In the genomic region with DNA sequence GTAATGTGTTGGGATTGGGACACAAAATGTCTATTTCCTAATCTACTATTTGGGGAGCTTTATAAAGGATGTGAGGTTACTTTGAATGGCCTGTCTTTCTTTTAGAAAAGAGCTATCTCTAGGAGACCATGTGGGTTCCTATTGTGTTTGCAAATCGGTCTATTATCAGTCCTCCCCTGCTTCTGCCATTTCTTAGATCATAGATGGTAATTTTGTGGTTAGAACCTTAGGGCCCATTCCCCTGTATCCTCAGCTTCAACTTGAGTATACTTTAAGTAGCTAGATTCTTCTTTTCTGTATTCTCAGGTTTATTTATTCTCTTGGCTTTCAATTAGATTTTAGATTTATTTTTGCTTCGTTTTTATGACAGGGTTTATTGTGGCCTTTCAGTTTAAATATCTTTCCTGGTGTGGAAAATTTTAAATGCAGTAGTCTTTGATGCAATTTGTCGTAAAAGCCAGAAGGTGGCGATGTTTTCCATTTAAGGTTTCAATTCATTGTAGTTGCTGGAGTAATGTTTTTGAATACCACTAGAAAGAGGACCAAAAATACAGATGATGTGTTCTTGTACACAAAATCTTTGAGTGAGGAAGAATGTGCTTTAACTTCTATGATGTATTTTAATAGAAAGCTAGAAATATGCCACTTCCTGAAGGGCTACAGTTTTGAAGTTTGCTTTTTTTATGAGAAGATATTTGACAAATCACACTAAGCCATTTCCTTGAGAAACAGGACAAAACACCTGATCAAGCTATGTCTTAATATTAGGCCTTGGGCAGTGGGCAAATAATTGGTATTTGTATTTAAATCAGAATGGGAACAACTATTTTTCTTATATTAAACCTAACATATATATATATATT, we compare ENCODE assay signal across 8 cellular contexts. TPM values are rescaled to one million over a fixed set of nuclear protein-coding genes. Genes with fewer than 3 reads are reported as not detected.
DNase-seq lines count a peak whose midpoint lies in the region; ATAC-seq, FAIRE-seq and TF ChIP-seq lines count a peak whose summit lies in the region.

No MANE protein-coding gene starts in this region.

- intact Hi-C loops in tibial artery (cut with DNase I; ENCODE audit: low total_unique reads) = no loop called here

- ATAC-seq in GM18502 (IDR thresholded peaks at IDR 0.05; ENCODE audit: poor library complexity, unreplicated experiment) (peak; percentile 64), HG03354 (IDR thresholded peaks at IDR 0.05; ENCODE audit: poor library complexity, severe bottlenecking, unreplicated experiment) (peak; percentile 74), omental fat pad (ENCODE audit: low FRiP score) (no peak)

- H3K27ac ChIP-seq in keratinocyte (ENCODE audit: control insufficient read depth, insufficient read depth, low read length) (no peak overlapping the region), tibial artery (peak overlapping the region in 1 of 2 donors; percentile 9)

- H3K4me1 ChIP-seq in keratinocyte (ENCODE audit: control insufficient read depth, extremely low read depth, insufficient read depth, low read length) (peaks cover 8% of the 10 kb centered on the region), tibial artery (peaks cover 0 to 54% (median 12%) of the 10 kb centered on the region in 4 donors)

- no peak overlapping the region for H3K4me2 ChIP-seq in keratinocyte (ENCODE audit: control insufficient read depth, extremely low read depth, insufficient read depth, low read depth, low read length)

- dilution Hi-C loops in keratinocyte (cut with MboI; ENCODE audit: extremely low pct_ligation_motif_present, low sequenced_read_pairs) = no loop called here

- H3K9me3 ChIP-seq in keratinocyte (ENCODE audit: control insufficient read depth, low read depth, low read length) (no peaks in the 10 kb centered on the region), tibial artery (no peaks in the 10 kb centered on the region)

- peak; percentile 76 to 79 for DNase-seq in AML-193 (lab: John Stamatoyannopoulos, UW)
- peak; percentile 72 for DNase-seq in NCI-H345 treated with DMSO at 0.1 percent for 48 hours (lab: John Stamatoyannopoulos, UW; ENCODE audit: unreplicated experiment)
- DNase-seq in astrocyte of the cerebellum (ENCODE audit: low read depth) = peak; percentile 57
- no peak for DNase-seq in keratinocyte (ENCODE audit: low read depth, low spot score)
- DNase-seq in tibial artery = no peak
- no peak for DNase-seq in omental fat pad (ENCODE audit: low spot score)

- H3K27me3 ChIP-seq in keratinocyte (ENCODE audit: control insufficient read depth, extremely low read depth, insufficient read depth, low read length) (no peaks in the 10 kb centered on the region), tibial artery (no peaks in the 10 kb centered on the region)

- peaks cover 3% of the 10 kb centered on the region for H3K9me1 ChIP-seq in keratinocyte (ENCODE audit: control insufficient read depth, extremely low read depth, insufficient read depth, low read length)

- peak; percentile 52 for TF ChIP-seq CTCF in astrocyte of the cerebellum (IDR thresholded peaks at IDR 0.05; ENCODE audit: low read depth, low read length, missing control alignments)
- peak in 2 of 3 experiments; percentile 35 to 53 for TF ChIP-seq CTCF in keratinocyte (optimal IDR thresholded peaks at IDR 0.05 in 1 of 3, IDR thresholded peaks at IDR 0.05 in 1 of 3, conservative IDR thresholded peaks at IDR 0.05 in 1 of 3; ENCODE audit: extremely low read depth in 1 of 3, insufficient read depth in 2 of 3, low read length in 3 of 3)
- TF ChIP-seq CTCF in tibial artery (IDR thresholded peaks at IDR 0.05) = peak; percentile 62 to 88
- TF ChIP-seq CTCF in omental fat pad (IDR thresholded peaks at IDR 0.05) = no peak

- FAIRE-seq in keratinocyte (lab: Jason Lieb, UNC) = peak; percentile 52

- H3K4me3 ChIP-seq in astrocyte of the cerebellum (ENCODE audit: low read depth, low read length) (no peak overlapping the region), keratinocyte (ENCODE audit: control insufficient read depth in 2 of 3, extremely low read depth in 1 of 3, insufficient read depth in 2 of 3, low read depth in 1 of 3, low read length in 3 of 3) (no peak overlapping the region), tibial artery (no peak overlapping the region)

- H2AFZ ChIP-seq in keratinocyte (ENCODE audit: control insufficient read depth, low read length) = no peak overlapping the region

- in situ Hi-C loops in astrocyte of the cerebellum (cut with HindIII; ENCODE audit: low sequenced_read_pairs) = no loop called here

- H3K9ac ChIP-seq in keratinocyte (ENCODE audit: control insufficient read depth, extremely low read depth, insufficient read depth, low read length) = no peak overlapping the region

- H4K20me1 ChIP-seq in keratinocyte (ENCODE audit: control insufficient read depth, extremely low read depth, insufficient read depth, low read length) = peaks cover 3% of the 10 kb centered on the region

- peaks cover 50% of the 10 kb centered on the region for H3K79me2 ChIP-seq in keratinocyte (ENCODE audit: control insufficient read depth, insufficient read depth, low read length)

- H3K36me3 ChIP-seq in keratinocyte (ENCODE audit: control insufficient read depth in 2 of 2, extremely low read depth in 1 of 2, insufficient read depth in 2 of 2, low read length in 2 of 2) = no peaks in the 10 kb centered on the region
- no peaks in the 10 kb centered on the region for H3K36me3 ChIP-seq in tibial artery

RNA-seq across cellular contexts. Expression of gene TBPL1, which starts 20.3 kb away (rescaled TPM):
- polyA plus RNA-seq in keratinocyte = 25.4 to 39.1 TPM (median 26.4 TPM) in 3 replicates
- 23.7 TPM for polyA plus RNA-seq in keratinocyte (2011; ENCODE audit: low read depth)
- 24.3 and 44.2 TPM in 2 replicates for polyA plus RNA-seq in keratinocyte (2011; cell fraction: cytosol; rRNA removed)
- 15.4 and 25.6 TPM in 2 replicates for polyA plus RNA-seq in keratinocyte (2011; cell fraction: nucleus; rRNA removed)
- polyA plus RNA-seq in keratinocyte (2012; ENCODE audit: low replicate concordance) = 27.1 and 28.0 TPM in 2 replicates
- polyA minus RNA-seq in keratinocyte = 3.8 to 18.5 TPM (median 14.2 TPM) in 3 replicates
- polyA minus RNA-seq in keratinocyte (2011; cell fraction: cytosol; rRNA and poly(A)+ RNA removed) = 16.9 TPM
- polyA minus RNA-seq in keratinocyte (2011; cell fraction: nucleus; rRNA and poly(A)+ RNA removed) = 6.5 and 9.9 TPM in 2 replicates
- 10 to 100 TPM; 10.1 to 18.6 (median 12.3) TPM for total RNA-seq in omental fat pad

Comparison
In these comparisons a context has a peak if more than half of its experiments do, and no peak if none do; other contexts are left out.
1. DNase-seq: peak in AML-193 (2 of 2), NCI-H345 treated with DMSO at 0.1 percent for 48 hours (single experiment) and astrocyte of the cerebellum (single experiment); none in keratinocyte (single experiment), tibial artery (0 of 2) and omental fat pad (single experiment).
2. CTCF ChIP-seq: peak in astrocyte of the cerebellum (single experiment), keratinocyte (2 of 3) and tibial artery (2 of 2); none in omental fat pad (0 of 3).